8 cellular contexts compared by ENCODE assay signal in genomic region chr21:33490991-33491372, GRCh38. TPM values are rescaled to one million over a fixed set of nuclear protein-coding genes. Genes with fewer than 3 reads are reported as not detected.
DNase-seq lines count a peak whose midpoint lies in the region; ATAC-seq and TF ChIP-seq lines count a peak whose summit lies in the region.

No MANE protein-coding gene starts in this region.

- no peaks in the 10 kb centered on the region for H3K4me1 ChIP-seq in foreskin keratinocyte

- H3K27me3 ChIP-seq in foreskin keratinocyte = no peaks in the 10 kb centered on the region

- peaks cover 12% of the 10 kb centered on the region for H3K4me1 Mint-ChIP-seq in activated CD4-positive, alpha-beta T cell treated with anti-CD3 and anti-CD28 coated beads, Interleukin-2, amount 10 ng/mL, durations not matched to agents 7 days and 5 days

- H3K27ac ChIP-seq in VCaP (peak overlapping the region; percentile 74), foreskin keratinocyte (no peak overlapping the region)

- TF ChIP-seq CTCF in VCaP (conservative IDR thresholded peaks at IDR 0.05) = no peak
- TF ChIP-seq CTCF in foreskin keratinocyte (conservative IDR thresholded peaks at IDR 0.05) = no peak

- H3K27me3 Mint-ChIP-seq in activated CD4-positive, alpha-beta T cell treated with anti-CD3 and anti-CD28 coated beads, Interleukin-2, amount 10 ng/mL, durations not matched to agents 7 days and 5 days = peaks cover 10% of the 10 kb centered on the region

- ATAC-seq in foreskin keratinocyte = peak; percentile 5

- CTCF ChIA-PET in activated CD4-positive, alpha-beta T cell treated with anti-CD3 and anti-CD28 coated beads, Interleukin-2, amount 10 ng/mL, durations not matched to agents 7 days and 5 days (lab: Charles Lee) = interaction anchor here (1.0 to 2.3 kb wide), 5 partner anchors 10 to 115 kb away, joined by 3 to 20 read pairs (median 4); partner anchors contain the start of gene TMEM50B

- H3K9me3 Mint-ChIP-seq in activated CD4-positive, alpha-beta T cell treated with anti-CD3 and anti-CD28 coated beads, Interleukin-2, amount 10 ng/mL, durations not matched to agents 7 days and 5 days = no peaks in the 10 kb centered on the region

- H3K36me3 Mint-ChIP-seq in activated CD4-positive, alpha-beta T cell treated with anti-CD3 and anti-CD28 coated beads, Interleukin-2, amount 10 ng/mL, durations not matched to agents 7 days and 5 days (ENCODE audit: low read depth) = no peaks in the 10 kb centered on the region

- H3K27ac Mint-ChIP-seq in activated CD4-positive, alpha-beta T cell treated with anti-CD3 and anti-CD28 coated beads, Interleukin-2, amount 10 ng/mL, durations not matched to agents 7 days and 5 days = peak overlapping the region; percentile 85

- H3K4me3 Mint-ChIP-seq in activated CD4-positive, alpha-beta T cell treated with anti-CD3 and anti-CD28 coated beads, Interleukin-2, amount 10 ng/mL, durations not matched to agents 7 days and 5 days = peak overlapping the region; percentile 84

- DNase-seq in activated CD4-positive, alpha-beta T cell treated with anti-CD3 and anti-CD28 coated beads, Interleukin-2, amount 10 ng/mL, durations not matched to agents 7 days and 5 days = no peak
- DNase-seq in activated CD4-positive, alpha-beta T cell treated with anti-CD3 and anti-CD28 coated beads, Interleukin-2, amount 50 U/mL, for 1 hour = no peak
- DNase-seq in foreskin keratinocyte (peak in 1 of 2 donors; percentile 17), renal cortical epithelial cell (ENCODE audit: low read depth) (peak; percentile 4), NCI-H1092 treated with DMSO at 0.1 percent for 48 hours (lab: John Stamatoyannopoulos, UW) (no peak), NCI-H1105 (lab: John Stamatoyannopoulos, UW) (no peak)
- DNase-seq in stimulated activated CD4-positive, alpha-beta T cell treated with anti-CD3 and anti-CD28 coated beads, Interleukin-2, amount 100 ng/mL, for 48 hours = no peak

- POLR2A ChIA-PET in activated CD4-positive, alpha-beta T cell treated with anti-CD3 and anti-CD28 coated beads, Interleukin-2, amount 10 ng/mL, durations not matched to agents 7 days and 5 days (lab: Charles Lee) = interaction anchor here (1.6 kb wide), 1 partner anchor 11 kb away, joined by 15 read pairs; the partner anchor contains the start of gene TMEM50B

RNA-seq across cellular contexts. Expression of gene DNAJC28, which starts 0.5 kb away (rescaled TPM):
- total RNA-seq in activated CD4-positive, alpha-beta T cell treated with anti-CD3 and anti-CD28 coated beads, Interleukin-2, amount 10 ng/mL, durations not matched to agents 7 days and 5 days = under 1 TPM; 0.40 to 0.58 TPM
- total RNA-seq in foreskin keratinocyte (1.1 and 1.2 TPM in 2 replicates), renal cortical epithelial cell (1.9 and 4.2 TPM in 2 replicates)
- 0.53 and 0.65 TPM in 2 replicates for polyA plus RNA-seq in foreskin keratinocyte

RNA-seq across cellular contexts. Expression of gene TMEM50B, which starts 11.2 kb away (rescaled TPM):
- 10 to 100 TPM; 33.5 to 34.4 TPM for total RNA-seq in activated CD4-positive, alpha-beta T cell treated with anti-CD3 and anti-CD28 coated beads, Interleukin-2, amount 10 ng/mL, durations not matched to agents 7 days and 5 days
- total RNA-seq in foreskin keratinocyte (22.5 and 26.0 TPM in 2 replicates), renal cortical epithelial cell (44.1 and 50.8 TPM in 2 replicates)
- polyA plus RNA-seq in foreskin keratinocyte = 19.1 and 22.5 TPM in 2 replicates

RNA-seq across cellular contexts. Expression of gene GART, which starts 50.9 kb away (rescaled TPM):
- 100 to 1,000 TPM; 123 to 124 TPM for total RNA-seq in activated CD4-positive, alpha-beta T cell treated with anti-CD3 and anti-CD28 coated beads, Interleukin-2, amount 10 ng/mL, durations not matched to agents 7 days and 5 days
- total RNA-seq in foreskin keratinocyte (122 and 131 TPM in 2 replicates), renal cortical epithelial cell (112 and 137 TPM in 2 replicates)
- polyA plus RNA-seq in foreskin keratinocyte = 45.3 and 55.6 TPM in 2 replicates

RNA-seq across cellular contexts. Expression of gene SON, which starts 51.9 kb away (rescaled TPM):
- total RNA-seq in activated CD4-positive, alpha-beta T cell treated with anti-CD3 and anti-CD28 coated beads, Interleukin-2, amount 10 ng/mL, durations not matched to agents 7 days and 5 days = 100 to 1,000 TPM; 310 to 322 TPM
- total RNA-seq in foreskin keratinocyte (145 and 158 TPM in 2 replicates), renal cortical epithelial cell (114 and 301 TPM in 2 replicates)
- 96.8 and 98.1 TPM in 2 replicates for polyA plus RNA-seq in foreskin keratinocyte
